16 cellular contexts compared by ENCODE assay signal in the genomic region with DNA sequence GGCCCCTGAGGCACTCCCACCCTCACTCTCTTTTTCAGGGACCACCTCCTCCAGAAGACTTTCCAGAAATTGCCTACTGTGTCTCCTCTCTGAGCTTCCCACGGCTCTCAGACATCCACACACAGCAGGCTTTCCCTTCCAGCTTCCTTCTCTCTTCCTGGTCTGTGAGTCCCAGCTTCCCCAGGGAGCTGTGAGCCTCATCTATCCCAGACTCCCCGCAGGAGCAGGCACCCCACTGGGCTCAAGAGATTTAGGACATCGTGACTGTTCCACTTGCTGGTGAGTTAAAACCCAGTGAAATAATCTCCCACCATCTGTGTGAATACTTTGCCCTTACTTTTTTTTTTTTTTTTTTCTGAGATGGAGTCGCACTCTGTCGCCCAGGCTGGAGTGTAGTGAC.
"Had no signal": no experiment of that assay in that cellular context is flagged by ENCODE, and none has a peak within 500 bp of the region (broad histone marks: within the 10 kb centered on the region; RNA-seq: fewer than 3 reads in every experiment).

No MANE protein-coding gene starts in this region.

- H3K4me3 ChIP-seq: neural progenitor cell, prostate gland, right atrium auricular region, tibial nerve had no signal

- H3K36me3 ChIP-seq: prostate gland, right atrium auricular region, tibial nerve had no signal

- ATAC-seq: activated CD8-positive, alpha-beta T cell treated with anti-CD3 and anti-CD28 coated beads, Interleukin-2, amount 10 ng/mL, durations not matched to agents 7 days and 5 days; effector memory CD8-positive, alpha-beta T cell; naive thymus-derived CD4-positive, alpha-beta T cell; stimulated activated naive CD8-positive, alpha-beta T cell treated with anti-CD3 and anti-CD28 coated beads, Interleukin-15, Interleukin-2, amounts not matched to agents 100 U/mL and 50 U/mL, for 24 hours had no signal

- H3K9me3 ChIP-seq: prostate gland, right atrium auricular region, tibial nerve had no signal

- H3K4me1 ChIP-seq: prostate gland had no signal

- H3K27ac ChIP-seq: neural progenitor cell, prostate gland, right atrium auricular region had no signal

- DNase-seq: activated CD4-positive, alpha-beta T cell treated with anti-CD3 and anti-CD28 coated beads, Interleukin-2, amount 10 ng/mL, durations not matched to agents 24 days and 14 days; activated CD8-positive, alpha-beta T cell treated with anti-CD3 and anti-CD28 coated beads, Interleukin-2, amount 10 ng/mL, durations not matched to agents 7 days and 5 days; activated naive CD4-positive, alpha-beta T cell treated with Interleukin-2 at 50 U/mL for 16 hours; activated naive CD8-positive, alpha-beta T cell treated with anti-CD3 and anti-CD28 coated beads, Interleukin-2, amount 10 ng/mL, durations not matched to agents 7 days and 5 days; activated T-cell treated with anti-CD3 and anti-CD28 coated beads, Interleukin-2, amount 50 U/mL, for 24 hours; amygdala; effector memory CD8-positive, alpha-beta T cell; mesendoderm; naive thymus-derived CD4-positive, alpha-beta T cell; stimulated activated CD4-positive, alpha-beta T cell treated with anti-CD3 and anti-CD28 coated beads, Interleukin-12 subunit alpha, Interleukin-12 subunit beta, amount 100 ng/mL, for 4 hours; stimulated activated CD4-positive, alpha-beta T cell treated with anti-CD3 and anti-CD28 coated beads, Interleukin-1b, Interleukin-23, amount 100 ng/mL, for 48 hours; stimulated activated naive CD8-positive, alpha-beta T cell treated with anti-CD3 and anti-CD28 coated beads, Interleukin-15, Interleukin-2, amounts not matched to agents 100 U/mL and 50 U/mL, for 24 hours had no signal

- H3K27me3 ChIP-seq: neural progenitor cell, right atrium auricular region, tibial nerve had no signal
